14 cellular contexts compared by ENCODE assay signal in genomic region chr13:39961036-39961435, GRCh38.
DNase-seq lines count a peak whose midpoint lies in the region; ATAC-seq, FAIRE-seq and TF ChIP-seq lines count a peak whose summit lies in the region.
"Had no signal": no experiment of that assay in that cellular context is flagged by ENCODE, and none has a peak within 500 bp of the region (broad histone marks: within the 10 kb centered on the region; RNA-seq: fewer than 3 reads in every experiment).

No MANE protein-coding gene starts in this region.

- H3K4me3 ChIP-seq in HepG2 (replicated peaks in 1 of 3; ENCODE audit: insufficient read depth in 1 of 3, low read depth in 2 of 3, low read length in 3 of 3): no peak overlapping the region
- no peak overlapping the region for H3K4me3 ChIP-seq in right lobe of liver
- H3K4me3 ChIP-seq in CD4-positive, alpha-beta memory T cell (ENCODE audit: low read length in 2 of 2): no peak overlapping the region
- no peak overlapping the region for H3K4me3 ChIP-seq in H7 (ENCODE audit: insufficient read depth, low read depth, low read length)
- H3K4me3 ChIP-seq: HAP-1 had no signal

- CTCF ChIA-PET in HepG2 (lab: Yijun Ruan, JAX; ENCODE audit: low intra/inter-chr PET ratio, low total read pairs): no interaction called here
- CTCF ChIA-PET in CD4-positive, alpha-beta memory T cell (lab: Charles Lee; ENCODE audit: partially characterized antibody): interaction anchor here (0.7 to 1.7 kb wide), 4 partner anchors 9 to 816 kb away, joined by 4 read pairs; no protein-coding TSS in a partner anchor

- intact Hi-C loops in HepG2 (cut with micrococcal nuclease; ENCODE audit: unreplicated experiment) (no loop called here), right lobe of liver (cut with DNase I) (no loop called here)
- intact Hi-C loops in CD4-positive, alpha-beta memory T cell (cut with micrococcal nuclease): loop anchor here (5.0 kb wide), 1 partner anchor 706 kb away; the partner anchor contains the start of gene FOXO1

- H3K9me3 Mint-ChIP-seq in chondrocyte (ENCODE audit: low read depth): no peaks in the 10 kb centered on the region
- no peaks in the 10 kb centered on the region for H3K9me3 Mint-ChIP-seq in CD4-positive, alpha-beta memory T cell
- H3K9me3 Mint-ChIP-seq: CD8-positive, alpha-beta memory T cell had no signal

- ATAC-seq in HepG2: no peak
- no peak for ATAC-seq in right lobe of liver
- ATAC-seq in GM18511 (IDR thresholded peaks at IDR 0.05; ENCODE audit: unreplicated experiment): no peak

- in situ Hi-C loops in HepG2 (cut with HindIII; ENCODE audit: extremely low pct_ligation_motif_present, low pct_unique_long_range_greater_than_20kb): no loop called here

- H3K4me1 ChIP-seq in HepG2 (ENCODE audit: insufficient read depth, low read length) (no peaks in the 10 kb centered on the region), right lobe of liver (no peaks in the 10 kb centered on the region)
- peaks cover 21% of the 10 kb centered on the region for H3K4me1 ChIP-seq in CD4-positive, alpha-beta memory T cell (ENCODE audit: insufficient read depth, low read length)
- H3K4me1 ChIP-seq: HAP-1 had no signal

- H3K9ac ChIP-seq in HepG2 (ENCODE audit: insufficient read depth, low read depth, low read length): no peak overlapping the region

- POLR2A ChIA-PET in HepG2 (lab: Yijun Ruan, JAX): no interaction called here
- POLR2A ChIA-PET in CD4-positive, alpha-beta memory T cell (lab: Charles Lee; ENCODE audit: partially characterized antibody): no interaction called here

- TF ChIP-seq EP300 in HepG2 (IDR thresholded peaks at IDR 0.05; ENCODE audit: low read depth in 2 of 2, low read length in 2 of 2) (no peak), HepG2 (CRISPR knock-in tag; IDR thresholded peaks at IDR 0.05; ENCODE audit: borderline replicate concordance) (no peak)

- H3K79me2 ChIP-seq in HepG2 (ENCODE audit: insufficient read depth, low read length): no peaks in the 10 kb centered on the region

- H3K27ac Mint-ChIP-seq in chondrocyte (ENCODE audit: unreplicated experiment): peak overlapping the region; percentile 51
- no peak overlapping the region for H3K27ac Mint-ChIP-seq in CD4-positive, alpha-beta memory T cell
- H3K27ac Mint-ChIP-seq: CD14-positive monocyte; CD8-positive, alpha-beta memory T cell had no signal

- H3K4me1 Mint-ChIP-seq in chondrocyte (ENCODE audit: low read depth): peaks cover 23% of the 10 kb centered on the region
- H3K4me1 Mint-ChIP-seq in CD4-positive, alpha-beta memory T cell: peaks cover 23 to 38% (median 31%) of the 10 kb centered on the region in 4 donors

- no peaks in the 10 kb centered on the region for H3K27me3 Mint-ChIP-seq in chondrocyte (ENCODE audit: low read depth)
- no peaks in the 10 kb centered on the region for H3K27me3 Mint-ChIP-seq in CD4-positive, alpha-beta memory T cell

- no peaks in the 10 kb centered on the region for H3K36me3 Mint-ChIP-seq in chondrocyte (ENCODE audit: low read depth)
- H3K36me3 Mint-ChIP-seq in CD4-positive, alpha-beta memory T cell: no peaks in the 10 kb centered on the region
- H3K36me3 Mint-ChIP-seq: CD14-positive monocyte had no signal

- WGBS in HepG2 (ENCODE audit: low lambda C conversion rate): 3% methylated on average over 1 of the region's 1 CpG
- WGBS in right lobe of liver (ENCODE audit: insufficient coverage, low coverage, low lambda C conversion rate, missing lambda C conversion rate): 43% methylated on average over 1 of the region's 1 CpG

- FAIRE-seq in HepG2 (lab: Jason Lieb, UNC): no peak

- BruUV-seq in HepG2 (replicated peaks; lab: Mats Ljungman, UMichigan): no TSS peak

- DNase-seq in HepG2 (ENCODE audit: low spot score): peak; percentile 2
- no peak for DNase-seq in right lobe of liver
- DNase-seq in chondrocyte (ENCODE audit: low spot score): no peak
- peak; percentile 55 for DNase-seq in foreskin melanocyte
- no peak for DNase-seq in CD4-positive, alpha-beta memory T cell
- no peak for DNase-seq in H7
- no peak for DNase-seq in NCI-H2196 treated with DMSO at 0.1 percent for 48 hours (lab: John Stamatoyannopoulos, UW; ENCODE audit: unreplicated experiment)
- DNase-seq: CD8-positive, alpha-beta memory T cell; DMS53; GOT3 had no signal

- H3K27ac ChIP-seq in HepG2 (ENCODE audit: extremely low read length, insufficient read depth, low read length) (no peak overlapping the region), right lobe of liver (no peak overlapping the region)
- H3K27ac ChIP-seq in CD4-positive, alpha-beta memory T cell (ENCODE audit: low read depth, low read length): no peak overlapping the region
- H3K27ac ChIP-seq: 22Rv1 had no signal

- TF ChIP-seq POLR2A in HepG2 (IDR thresholded peaks at IDR 0.05; ENCODE audit: insufficient read depth in 1 of 2, low read depth in 2 of 2, low read length in 2 of 2) (no peak), right lobe of liver (IDR thresholded peaks at IDR 0.05) (no peak)

- H3K4me3 Mint-ChIP-seq in chondrocyte (ENCODE audit: unreplicated experiment): no peak overlapping the region
- no peak overlapping the region for H3K4me3 Mint-ChIP-seq in CD4-positive, alpha-beta memory T cell
- H3K4me3 Mint-ChIP-seq: CD14-positive monocyte had no signal

- no peak overlapping the region for H2AFZ ChIP-seq in HepG2 (ENCODE audit: low read length)

- H3K36me3 ChIP-seq in HepG2 (replicated peaks in 1 of 2; ENCODE audit: control insufficient read depth in 1 of 2, insufficient read depth in 2 of 2, low read length in 2 of 2) (no peaks in the 10 kb centered on the region), right lobe of liver (no peaks in the 10 kb centered on the region), H7 (replicated peaks; ENCODE audit: control insufficient read depth, insufficient read depth, low read length) (no peaks in the 10 kb centered on the region)
- H3K36me3 ChIP-seq in CD4-positive, alpha-beta memory T cell (ENCODE audit: insufficient read depth, low read length): no peaks in the 10 kb centered on the region
- H3K36me3 ChIP-seq: HAP-1 had no signal

- no peaks in the 10 kb centered on the region for H4K20me1 ChIP-seq in HepG2 (ENCODE audit: insufficient read depth, low read length)

- H3K9me3 ChIP-seq in HepG2 (ENCODE audit: low read length) (no peaks in the 10 kb centered on the region), right lobe of liver (no peaks in the 10 kb centered on the region)
- no peaks in the 10 kb centered on the region for H3K9me3 ChIP-seq in CD4-positive, alpha-beta memory T cell (ENCODE audit: control insufficient read depth in 1 of 2, low read length in 2 of 2)
- H3K9me3 ChIP-seq: HAP-1 had no signal

- H3K27me3 ChIP-seq in HepG2 (ENCODE audit: control insufficient read depth in 1 of 2, insufficient read depth in 2 of 2, low read length in 2 of 2) (peaks cover 1 to 5% of the 10 kb centered on the region in 2 experiments; a peak in 1 of 5 replicates), right lobe of liver (no peaks in the 10 kb centered on the region), H7 (ENCODE audit: control insufficient read depth, insufficient read depth, low read length) (no peaks in the 10 kb centered on the region)
- no peaks in the 10 kb centered on the region for H3K27me3 ChIP-seq in CD4-positive, alpha-beta memory T cell (ENCODE audit: insufficient read depth, low read length)

- no peak overlapping the region for H3K4me2 ChIP-seq in HepG2 (ENCODE audit: low read depth, low read length)

- no peak for TF ChIP-seq CTCF in HepG2 (CRISPR knock-in tag; IDR thresholded peaks at IDR 0.05)
- TF ChIP-seq CTCF in right lobe of liver (IDR thresholded peaks at IDR 0.05): no peak
- TF ChIP-seq CTCF in chondrocyte (IDR thresholded peaks at IDR 0.05): no peak

- TF ChIP-seq RAD21 in HepG2 (CRISPR knock-in tag; IDR thresholded peaks at IDR 0.05): no peak

TF ChIP-seq in HepG2, 621 proteins besides CTCF, POLR2A, EP300 and RAD21:
- TF ChIP-seq FOXA1 (IDR thresholded peaks at IDR 0.05) (no peak), FOXA1 (CRISPR knock-in tag; IDR thresholded peaks at IDR 0.05) (no peak), TBX3 (IDR thresholded peaks at IDR 0.05; ENCODE audit: borderline replicate concordance) (no peak), DNMT1 (CRISPR knock-in tag; IDR thresholded peaks at IDR 0.05) (no peak), MYPOP (CRISPR knock-in tag; IDR thresholded peaks at IDR 0.05) (no peak), ZNF180 (CRISPR knock-in tag; IDR thresholded peaks at IDR 0.05; ENCODE audit: borderline replicate concordance, low read depth) (no peak), IRX3 (CRISPR knock-in tag; IDR thresholded peaks at IDR 0.05; ENCODE audit: borderline replicate concordance, low read depth) (no peak), STAT5B (CRISPR knock-in tag; IDR thresholded peaks at IDR 0.05) (no peak), FOXM1 (CRISPR knock-in tag; IDR thresholded peaks at IDR 0.05) (no peak), ZNF552 (CRISPR knock-in tag; IDR thresholded peaks at IDR 0.05; ENCODE audit: borderline replicate concordance) (no peak), ZFP36L2 (CRISPR knock-in tag; IDR thresholded peaks at IDR 0.05) (no peak), RBM39 (IDR thresholded peaks at IDR 0.05; ENCODE audit: low read depth, low read length, poor library complexity, severe bottlenecking) (no peak), PCBP2 (optimal IDR thresholded peaks at IDR 0.05; ENCODE audit: low read depth, low read length, poor library complexity, severe bottlenecking) (no peak), ZNF790 (CRISPR knock-in tag; IDR thresholded peaks at IDR 0.05; ENCODE audit: borderline replicate concordance) (no peak), FOXP1 (IDR thresholded peaks at IDR 0.05) (no peak), FOXP1 (CRISPR knock-in tag; IDR thresholded peaks at IDR 0.05) (no peak), ZNF816 (CRISPR knock-in tag; IDR thresholded peaks at IDR 0.05; ENCODE audit: borderline replicate concordance) (no peak), ZNF468 (CRISPR knock-in tag; IDR thresholded peaks at IDR 0.05) (no peak)

Comparison
In these comparisons a context has a peak if more than half of its experiments do, and no peak if none do; other contexts are left out.
1. DNase-seq: peak in HepG2 (single experiment) and foreskin melanocyte (single experiment); none in right lobe of liver (0 of 3), chondrocyte (single experiment), CD4-positive, alpha-beta memory T cell (0 of 5), H7 (single experiment) and NCI-H2196 treated with DMSO at 0.1 percent for 48 hours (single experiment).